Comparison of ENCODE assay signal across 21 cellular contexts in genomic region chr5:124492444-124493224, GRCh38.
"Had no signal": no experiment of that assay in that cellular context is flagged by ENCODE, and none has a peak within 500 bp of the region (broad histone marks: within the 10 kb centered on the region; RNA-seq: fewer than 3 reads in every experiment).

No MANE protein-coding gene starts in this region.

- H3K4me1 ChIP-seq: left lung, right lobe of liver, suprapubic skin, thyroid gland, vagina had no signal

- H3K4me3 Mint-ChIP-seq: mesothelial cell of epicardium; naive thymus-derived CD4-positive, alpha-beta T cell; stimulated activated naive B cell treated with anti-CD40 and anti-IgM and Interleukin-4, amounts not matched to agents 10 μg/mL and 1 μg/mL and 100 μg/mL, for 72 hours; stimulated activated naive CD8-positive, alpha-beta T cell treated with anti-CD3 and anti-CD28 coated beads, Interleukin-15, amount 100 ng/mL, for 72 hours had no signal

- FAIRE-seq: frontal cortex, kidney, pancreas, small intestine had no signal

- ATAC-seq: left lung; mucosa of descending colon; naive thymus-derived CD4-positive, alpha-beta T cell; right lobe of liver; stimulated activated naive B cell treated with anti-CD40 and anti-IgM and Interleukin-4, amounts not matched to agents 10 μg/mL and 1 μg/mL and 100 μg/mL, for 72 hours; stimulated activated naive CD8-positive, alpha-beta T cell treated with anti-CD3 and anti-CD28 coated beads, Interleukin-15, amount 100 ng/mL, for 72 hours had no signal

- DNase-seq: effector CD4-positive, alpha-beta T cell; kidney; mesenchymal stem cell; mucosa of descending colon; naive thymus-derived CD4-positive, alpha-beta T cell; retina; right lobe of liver; small intestine; stimulated activated CD4-positive, alpha-beta T cell treated with anti-CD3 and anti-CD28 coated beads, Interleukin-15, amount 100 ng/mL, for 24 hours; stimulated activated CD4-positive, alpha-beta T cell treated with anti-CD3 and anti-CD28 coated beads, Interleukin-2, amount 100 ng/mL, for 48 hours; stimulated activated naive B cell treated with anti-CD40 and anti-IgM and Interleukin-4, amounts not matched to agents 10 μg/mL and 1 μg/mL and 100 μg/mL, for 72 hours; stimulated activated naive CD8-positive, alpha-beta T cell treated with anti-CD3 and anti-CD28 coated beads, Interleukin-15, amount 100 ng/mL, for 72 hours; thyroid gland had no signal

- H3K4me3 ChIP-seq: coronary artery, left lung, mucosa of descending colon, pancreas, right lobe of liver, suprapubic skin, thyroid gland, vagina had no signal

- H3K4me1 Mint-ChIP-seq: naive thymus-derived CD4-positive, alpha-beta T cell; stimulated activated naive B cell treated with anti-CD40 and anti-IgM and Interleukin-4, amounts not matched to agents 10 μg/mL and 1 μg/mL and 100 μg/mL, for 72 hours; stimulated activated naive CD8-positive, alpha-beta T cell treated with anti-CD3 and anti-CD28 coated beads, Interleukin-15, amount 100 ng/mL, for 72 hours had no signal

- H3K27me3 ChIP-seq: left lung, neutrophil, pancreas, right lobe of liver, suprapubic skin, thyroid gland, vagina had no signal

- H3K9me3 ChIP-seq: pancreas, right lobe of liver, thyroid gland, vagina had no signal

- H3K27ac Mint-ChIP-seq: mesothelial cell of epicardium; naive thymus-derived CD4-positive, alpha-beta T cell; stimulated activated naive B cell treated with anti-CD40 and anti-IgM and Interleukin-4, amounts not matched to agents 10 μg/mL and 1 μg/mL and 100 μg/mL, for 72 hours; stimulated activated naive CD8-positive, alpha-beta T cell treated with anti-CD3 and anti-CD28 coated beads, Interleukin-15, amount 100 ng/mL, for 72 hours had no signal

- H3K36me3 ChIP-seq: left lung, neutrophil, pancreas, right lobe of liver, suprapubic skin, thyroid gland, vagina had no signal

- H3K27ac ChIP-seq: coronary artery, left lung, neutrophil, pancreas, right lobe of liver, suprapubic skin, thyroid gland, vagina had no signal

- H3K27me3 Mint-ChIP-seq: stimulated activated naive B cell treated with anti-CD40 and anti-IgM and Interleukin-4, amounts not matched to agents 10 μg/mL and 1 μg/mL and 100 μg/mL, for 72 hours; stimulated activated naive CD8-positive, alpha-beta T cell treated with anti-CD3 and anti-CD28 coated beads, Interleukin-15, amount 100 ng/mL, for 72 hours had no signal
